In genomic region chr17:54900457-54901229, GRCh38 we compare ENCODE assay signal across 1 cellular context.
A peak's percentile ranks its signal among the peaks of the same experiment; 100 is the strongest.
TF ChIP-seq lines count a peak whose summit lies in the region.

Gene TOM1L1, plus strand, starts transcription at chr17:54900852. Its CDS starts 14 bp downstream, at chr17:54900866.

TF ChIP-seq in WTC11, 78 proteins besides CTCF, POLR2A, EP300 and RAD21 (continued from another document):
- TF ChIP-seq ZMAT4 (CRISPR knock-in tag; IDR thresholded peaks at IDR 0.05) = no peak
- peak; percentile 41; the same call in 1 of the 2 replicates for TF ChIP-seq ESRRA (CRISPR knock-in tag; IDR thresholded peaks at IDR 0.05; ENCODE audit: borderline replicate concordance)
- TF ChIP-seq ZNF425 (CRISPR knock-in tag; conservative IDR thresholded peaks at IDR 0.05) = no peak
- TF ChIP-seq, protein P1, sequence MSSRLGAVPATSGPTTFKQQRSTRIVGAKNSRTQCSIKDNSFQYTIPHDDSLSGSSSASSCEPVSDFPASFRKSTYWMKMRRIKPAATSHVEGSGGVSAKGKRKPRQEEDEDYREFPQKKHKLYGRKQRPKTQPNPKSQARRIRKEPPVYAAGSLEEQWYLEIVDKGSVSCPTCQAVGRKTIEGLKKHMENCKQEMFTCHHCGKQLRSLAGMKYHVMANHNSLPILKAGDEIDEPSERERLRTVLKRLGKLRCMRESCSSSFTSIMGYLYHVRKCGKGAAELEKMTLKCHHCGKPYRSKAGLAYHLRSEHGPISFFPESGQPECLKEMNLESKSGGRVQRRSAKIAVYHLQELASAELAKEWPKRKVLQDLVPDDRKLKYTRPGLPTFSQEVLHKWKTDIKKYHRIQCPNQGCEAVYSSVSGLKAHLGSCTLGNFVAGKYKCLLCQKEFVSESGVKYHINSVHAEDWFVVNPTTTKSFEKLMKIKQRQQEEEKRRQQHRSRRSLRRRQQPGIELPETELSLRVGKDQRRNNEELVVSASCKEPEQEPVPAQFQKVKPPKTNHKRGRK (CRISPR knock-in tag; IDR thresholded peaks at IDR 0.05; ENCODE audit: borderline replicate concordance) = no peak
- no peak for TF ChIP-seq ZNF281 (CRISPR knock-in tag; IDR thresholded peaks at IDR 0.05)
- TF ChIP-seq ZNF138 (CRISPR knock-in tag; conservative IDR thresholded peaks at IDR 0.05) = no peak
- TF ChIP-seq FOXK1 (CRISPR knock-in tag; IDR thresholded peaks at IDR 0.05) = peak; percentile 53
- TF ChIP-seq HMGA2 (CRISPR knock-in tag; IDR thresholded peaks at IDR 0.05) = no peak
- 0 out of 2 replicates have a peak, but pooled peaks have one; percentile 44 for TF ChIP-seq TEAD1 (CRISPR knock-in tag; IDR thresholded peaks at IDR 0.05)
- TF ChIP-seq, protein P2, sequence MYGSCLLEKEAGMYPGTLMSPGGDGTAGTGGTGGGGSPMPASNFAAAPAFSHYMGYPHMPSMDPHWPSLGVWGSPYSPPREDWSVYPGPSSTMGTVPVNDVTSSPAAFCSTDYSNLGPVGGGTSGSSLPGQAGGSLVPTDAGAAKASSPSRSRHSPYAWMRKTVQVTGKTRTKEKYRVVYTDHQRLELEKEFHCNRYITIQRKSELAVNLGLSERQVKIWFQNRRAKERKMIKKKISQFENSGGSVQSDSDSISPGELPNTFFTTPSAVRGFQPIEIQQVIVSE (CRISPR knock-in tag; IDR thresholded peaks at IDR 0.05; ENCODE audit: borderline replicate concordance) = no peak
- no peak for TF ChIP-seq SOX15 (CRISPR knock-in tag; IDR thresholded peaks at IDR 0.05)
- TF ChIP-seq ELF4 (CRISPR knock-in tag; IDR thresholded peaks at IDR 0.05; ENCODE audit: low read depth) = no peak
- TF ChIP-seq ATF6 (CRISPR knock-in tag; IDR thresholded peaks at IDR 0.05) = no peak
- TF ChIP-seq FOXJ3 (CRISPR knock-in tag; IDR thresholded peaks at IDR 0.05; ENCODE audit: borderline replicate concordance) = no peak
- TF ChIP-seq GRHL2 (CRISPR knock-in tag; IDR thresholded peaks at IDR 0.05; ENCODE audit: insufficient replicate concordance, severe bottlenecking) = no peak
- TF ChIP-seq EMX1 (CRISPR knock-in tag; IDR thresholded peaks at IDR 0.05) = no peak
- TF ChIP-seq NFE2L1 (CRISPR knock-in tag; IDR thresholded peaks at IDR 0.05) = no peak
- TF ChIP-seq ZNF671 (CRISPR knock-in tag; IDR thresholded peaks at IDR 0.05) = no peak
- no peak for TF ChIP-seq ATF2 (CRISPR knock-in tag; IDR thresholded peaks at IDR 0.05; ENCODE audit: borderline replicate concordance, low read depth)
- TF ChIP-seq, protein P3, sequence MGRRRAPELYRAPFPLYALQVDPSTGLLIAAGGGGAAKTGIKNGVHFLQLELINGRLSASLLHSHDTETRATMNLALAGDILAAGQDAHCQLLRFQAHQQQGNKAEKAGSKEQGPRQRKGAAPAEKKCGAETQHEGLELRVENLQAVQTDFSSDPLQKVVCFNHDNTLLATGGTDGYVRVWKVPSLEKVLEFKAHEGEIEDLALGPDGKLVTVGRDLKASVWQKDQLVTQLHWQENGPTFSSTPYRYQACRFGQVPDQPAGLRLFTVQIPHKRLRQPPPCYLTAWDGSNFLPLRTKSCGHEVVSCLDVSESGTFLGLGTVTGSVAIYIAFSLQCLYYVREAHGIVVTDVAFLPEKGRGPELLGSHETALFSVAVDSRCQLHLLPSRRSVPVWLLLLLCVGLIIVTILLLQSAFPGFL (CRISPR knock-in tag; IDR thresholded peaks at IDR 0.05; ENCODE audit: borderline replicate concordance) = peak; percentile 21; the same call in 1 of the 2 replicates
- TF ChIP-seq ATF1 (CRISPR knock-in tag; IDR thresholded peaks at IDR 0.05) = no peak
- no peak for TF ChIP-seq ZNF121 (CRISPR knock-in tag; IDR thresholded peaks at IDR 0.05)
- TF ChIP-seq ZNF396 (CRISPR knock-in tag; IDR thresholded peaks at IDR 0.05; ENCODE audit: borderline replicate concordance) = no peak
- TF ChIP-seq OVOL2 (CRISPR knock-in tag; IDR thresholded peaks at IDR 0.05; ENCODE audit: borderline replicate concordance) = no peak
- no peak for TF ChIP-seq STAT6 (CRISPR knock-in tag; conservative IDR thresholded peaks at IDR 0.05; ENCODE audit: low read depth)
- TF ChIP-seq, protein P4, sequence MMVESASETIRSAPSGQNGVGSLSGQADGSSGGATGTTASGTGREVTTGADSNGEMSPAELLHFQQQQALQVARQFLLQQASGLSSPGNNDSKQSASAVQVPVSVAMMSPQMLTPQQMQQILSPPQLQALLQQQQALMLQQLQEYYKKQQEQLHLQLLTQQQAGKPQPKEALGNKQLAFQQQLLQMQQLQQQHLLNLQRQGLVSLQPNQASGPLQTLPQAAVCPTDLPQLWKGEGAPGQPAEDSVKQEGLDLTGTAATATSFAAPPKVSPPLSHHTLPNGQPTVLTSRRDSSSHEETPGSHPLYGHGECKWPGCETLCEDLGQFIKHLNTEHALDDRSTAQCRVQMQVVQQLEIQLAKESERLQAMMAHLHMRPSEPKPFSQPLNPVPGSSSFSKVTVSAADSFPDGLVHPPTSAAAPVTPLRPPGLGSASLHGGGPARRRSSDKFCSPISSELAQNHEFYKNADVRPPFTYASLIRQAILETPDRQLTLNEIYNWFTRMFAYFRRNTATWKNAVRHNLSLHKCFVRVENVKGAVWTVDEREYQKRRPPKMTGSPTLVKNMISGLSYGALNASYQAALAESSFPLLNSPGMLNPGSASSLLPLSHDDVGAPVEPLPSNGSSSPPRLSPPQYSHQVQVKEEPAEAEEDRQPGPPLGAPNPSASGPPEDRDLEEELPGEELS (CRISPR knock-in tag; IDR thresholded peaks at IDR 0.05) = peak; percentile 67; the same call in 1 of the 2 replicates
- TF ChIP-seq CREB1 (CRISPR knock-in tag; IDR thresholded peaks at IDR 0.05) = no peak
- no peak for TF ChIP-seq RORB (CRISPR knock-in tag; IDR thresholded peaks at IDR 0.05)
TF ChIP-seq in WTC11: peak in this region for 14.
